Comparison of ENCODE assay signal across 9 cellular contexts in genomic region chr3:52446631-52447511, GRCh38. TPM values are rescaled to one million over a fixed set of nuclear protein-coding genes. Genes with fewer than 3 reads are reported as not detected.
A peak's percentile ranks its signal among the peaks of the same experiment; 100 is the strongest.
DNase-seq lines count a peak whose midpoint lies in the region; TF ChIP-seq lines count a peak whose summit lies in the region.
"Had no signal": no experiment of that assay in that cellular context is flagged by ENCODE, and none has a peak within 500 bp of the region (broad histone marks: within the 10 kb centered on the region; RNA-seq: fewer than 3 reads in every experiment).

No MANE protein-coding gene starts in this region.

- no peaks in the 10 kb centered on the region for H3K36me3 Mint-ChIP-seq in CD8-positive, alpha-beta memory T cell

- TF ChIP-seq CTCF in PC-9 (conservative IDR thresholded peaks at IDR 0.05) (peak; percentile 98), fibroblast of pulmonary artery (IDR thresholded peaks at IDR 0.05; ENCODE audit: low read length, missing control alignments) (no peak), osteoblast (IDR thresholded peaks at IDR 0.05; ENCODE audit: extremely low read depth, low read depth, low read length) (peak; percentile 99), transverse colon (IDR thresholded peaks at IDR 0.05) (peak; percentile 98 to 100 (median 100))

- no peaks in the 10 kb centered on the region for H3K27me3 ChIP-seq in CD8-positive, alpha-beta memory T cell (ENCODE audit: insufficient read depth, low read length, poor library complexity, severe bottlenecking)
- no peaks in the 10 kb centered on the region for H3K27me3 ChIP-seq in PC-9 (ENCODE audit: insufficient read depth, low read depth)
- H3K27me3 ChIP-seq in osteoblast (ENCODE audit: insufficient read depth, low read length) = no peaks in the 10 kb centered on the region
- H3K27me3 ChIP-seq in transverse colon = no peaks in the 10 kb centered on the region

- H3K4me3 ChIP-seq in CD8-positive, alpha-beta memory T cell (ENCODE audit: low read length) = no peak overlapping the region
- H3K4me3 ChIP-seq in PC-9 (no peak overlapping the region), fibroblast of pulmonary artery (replicated peaks; ENCODE audit: low read depth, low read length) (no peak overlapping the region), osteoblast (ENCODE audit: insufficient read depth, low read length) (no peak overlapping the region), transverse colon (no peak overlapping the region)

- POLR2A ChIA-PET in CD8-positive, alpha-beta memory T cell (lab: Charles Lee) = interaction anchor here (0.6 to 1.5 kb wide), 2 partner anchors 34 to 112 kb away, joined by 4 read pairs; no protein-coding TSS in a partner anchor
- POLR2A ChIA-PET in PC-9 (lab: Charles Lee; ENCODE audit: unreplicated experiment) = no interaction called here

- peak overlapping the region in 1 of 7 donors; percentile 15 for H3K4me3 Mint-ChIP-seq in CD8-positive, alpha-beta memory T cell

- H2AFZ ChIP-seq in PC-9 = no peak overlapping the region
- no peak overlapping the region for H2AFZ ChIP-seq in osteoblast (ENCODE audit: low read length)

- peaks cover 5% of the 10 kb centered on the region; the same call in 1 of the 2 replicates for H3F3A ChIP-seq in PC-9 (ENCODE audit: insufficient read depth, low read depth)

- H3K27ac Mint-ChIP-seq in CD8-positive, alpha-beta memory T cell = peak overlapping the region in 4 of 8 donors; percentile 0 to 92 (median 29)

- H4K20me1 ChIP-seq in PC-9 (ENCODE audit: insufficient read depth) = no peaks in the 10 kb centered on the region
- H4K20me1 ChIP-seq in osteoblast (ENCODE audit: insufficient read depth, low read length) = no peaks in the 10 kb centered on the region

- no peaks in the 10 kb centered on the region for H3K9me3 Mint-ChIP-seq in CD8-positive, alpha-beta memory T cell

- in situ Hi-C loops in transverse colon (cut with MboI; ENCODE audit: low pct_ligation_motif_present in 1 of 4, low pct_unique_long_range_greater_than_20kb in 1 of 4, low sequenced_read_pairs in 3 of 4) = no loop called here

- no peaks in the 10 kb centered on the region for H3K9me3 ChIP-seq in CD8-positive, alpha-beta memory T cell (ENCODE audit: low read length)
- H3K9me3 ChIP-seq in PC-9 (ENCODE audit: insufficient read depth, low read depth) (no peaks in the 10 kb centered on the region), osteoblast (ENCODE audit: low read depth, low read length) (no peaks in the 10 kb centered on the region), transverse colon (no peaks in the 10 kb centered on the region)

- no TSS peak for BruUV-seq in PC-9 (replicated peaks; lab: Mats Ljungman, UMichigan)

- H3K4me1 ChIP-seq in CD8-positive, alpha-beta memory T cell (ENCODE audit: insufficient read depth, low read length) = peaks cover 12% of the 10 kb centered on the region
- H3K4me1 ChIP-seq in PC-9 (replicated peaks; ENCODE audit: insufficient read depth) (peaks cover 12% of the 10 kb centered on the region; the same call in 1 of the 2 replicates), osteoblast (ENCODE audit: insufficient read depth, low read length) (no peaks in the 10 kb centered on the region), transverse colon (peaks cover 5 to 15% (median 9%) of the 10 kb centered on the region in 4 donors)

- CTCF ChIA-PET in CD8-positive, alpha-beta memory T cell (lab: Charles Lee) = interaction anchor here (0.6 to 3.5 kb wide), 26 partner anchors 11 to 445 kb away, joined by 3 to 20 read pairs (median 4); partner anchors contain the start of gene UQCC5
- CTCF ChIA-PET in PC-9 (lab: Charles Lee) = interaction anchor here (0.6 to 3.8 kb wide), 3 partner anchors 19 to 232 kb away, joined by 3 to 21 read pairs (median 3); no protein-coding TSS in a partner anchor

- H3K4me2 ChIP-seq in PC-9 (no peak overlapping the region), osteoblast (ENCODE audit: insufficient read depth, low read length) (no peak overlapping the region)

- H3K27ac ChIP-seq in CD8-positive, alpha-beta memory T cell (ENCODE audit: low read depth, low read length) = no peak overlapping the region
- H3K27ac ChIP-seq in PC-9 (no peak overlapping the region), osteoblast (ENCODE audit: low read depth, low read length) (no peak overlapping the region), transverse colon (no peak overlapping the region)

- H3K9me2 ChIP-seq in PC-9 (ENCODE audit: insufficient read depth) = no peaks in the 10 kb centered on the region

- intact Hi-C loops in PC-9 (cut with micrococcal nuclease; ENCODE audit: unreplicated experiment) (loop anchor here (1.0 kb wide), 1 partner anchor 19 kb away; no protein-coding TSS in a partner anchor), transverse colon (cut with DNase I; ENCODE audit: low total_unique reads) (no loop called here)

- 39% methylated on average over 12 of the region's 13 CpGs; no CpG with 5 or more reads in 1 of the 2 donors for WGBS in transverse colon (ENCODE audit: low coverage in 1 of 2), 2 donors

- no peaks in the 10 kb centered on the region for H3K79me2 ChIP-seq in PC-9 (ENCODE audit: low read depth)
- no peaks in the 10 kb centered on the region for H3K79me2 ChIP-seq in osteoblast (ENCODE audit: insufficient read depth, low read length)

- peak; percentile 59 to 79 (median 65) for DNase-seq in CD8-positive, alpha-beta memory T cell
- DNase-seq in HCEC 1CT (peak; percentile 56), PC-9 (peak; percentile 47 to 63), activated T-cell treated with anti-CD3 and anti-CD28 coated beads for 48 hours (ENCODE audit: low read depth) (peak; percentile 69), fibroblast of pulmonary artery (ENCODE audit: low read depth) (peak; percentile 59), osteoblast (ENCODE audit: insufficient read length, low spot score, missing footprints) (peak; percentile 95), transverse colon (peak; percentile 72), NCI-H187 treated with DMSO at 0.1 percent for 48 hours (lab: John Stamatoyannopoulos, UW) (no peak)

- no peak for TF ChIP-seq EP300 in transverse colon (IDR thresholded peaks at IDR 0.05; ENCODE audit: low read depth)

- peaks cover 7 to 10% (median 9%) of the 10 kb centered on the region in 3 donors for H3K4me1 Mint-ChIP-seq in CD8-positive, alpha-beta memory T cell

- peaks cover 0 to 1% of the 10 kb centered on the region in 2 donors for H3K27me3 Mint-ChIP-seq in CD8-positive, alpha-beta memory T cell

- no peak for TF ChIP-seq POLR2A in transverse colon (IDR thresholded peaks at IDR 0.05)

- no peaks in the 10 kb centered on the region for H3K36me3 ChIP-seq in CD8-positive, alpha-beta memory T cell (ENCODE audit: insufficient read depth, low read length)
- no peaks in the 10 kb centered on the region for H3K36me3 ChIP-seq in PC-9 (ENCODE audit: low read depth)
- H3K36me3 ChIP-seq in osteoblast (ENCODE audit: insufficient read depth, low read length) = no peaks in the 10 kb centered on the region
- H3K36me3 ChIP-seq in transverse colon = no peaks in the 10 kb centered on the region

RNA-seq across cellular contexts. Expression of gene SEMA3G, which starts 2.0 kb away (rescaled TPM):
- under 1 TPM; 0.13 to 0.16 TPM for total RNA-seq in CD8-positive, alpha-beta memory T cell
- not detected for polyA plus RNA-seq in CD8-positive, alpha-beta memory T cell
- total RNA-seq in PC-9 (2021) (1.3 and 1.4 TPM in 2 replicates), osteoblast (under 0.01 TPM in 1 of 2 replicates, not detected in the other), transverse colon (10 to 100 TPM in 1 of 4 donors, 1 to 10 TPM in 3; 1.2 to 21.7 (median 2.3) TPM)
- total RNA-seq: T-helper 1 cell treated with Interleukin-12 subunit alpha and Interleukin-12 subunit beta and Interleukin-4 antibody, amounts not matched to agents 30 ng/mL and 1 ng/mL, for 36 hours had no signal

RNA-seq across cellular contexts. Expression of gene TNNC1, which starts 7.0 kb away (rescaled TPM):
- 1 to 10 TPM; 2.2 to 2.3 TPM for total RNA-seq in CD8-positive, alpha-beta memory T cell
- not detected for polyA plus RNA-seq in CD8-positive, alpha-beta memory T cell
- total RNA-seq in PC-9 (2021) = 8.3 and 8.4 TPM in 2 replicates
- 0.29 and 0.36 TPM in 2 replicates for total RNA-seq in osteoblast
- 10 to 100 TPM in 1 of 4 donors, 1 to 10 TPM in 1, not detected in 2; 7.1 to 10.4 TPM for total RNA-seq in transverse colon

RNA-seq across cellular contexts. Expression of gene NISCH, which starts 8.5 kb away (rescaled TPM):
- total RNA-seq in CD8-positive, alpha-beta memory T cell = 10 to 100 TPM; 65.7 to 66.2 TPM
- 31.6 TPM for polyA plus RNA-seq in CD8-positive, alpha-beta memory T cell
- total RNA-seq in PC-9 (2021) = 66.1 and 68.0 TPM in 2 replicates
- total RNA-seq in osteoblast = 72.2 and 83.2 TPM in 2 replicates
- 100 to 1,000 TPM in 2 of 4 donors, 10 to 100 TPM in 2; 72.0 to 137 (median 98.6) TPM for total RNA-seq in transverse colon

RNA-seq across cellular contexts. Expression of gene PHF7, which starts 36.4 kb away (rescaled TPM):
- total RNA-seq in CD8-positive, alpha-beta memory T cell = 10 to 100 TPM; 11.6 to 12.0 TPM
- polyA plus RNA-seq in CD8-positive, alpha-beta memory T cell = 10.7 TPM
- total RNA-seq in PC-9 (2021) = 14.0 and 14.5 TPM in 2 replicates
- total RNA-seq in osteoblast = 8.8 and 10.9 TPM in 2 replicates
- 10 to 100 TPM in 3 of 4 donors, 1 to 10 TPM in 1; 6.0 to 24.2 (median 16.4) TPM for total RNA-seq in transverse colon

RNA-seq across cellular contexts. Expression of gene BAP1, which starts 37.1 kb away (rescaled TPM):
- total RNA-seq in CD8-positive, alpha-beta memory T cell = 100 to 1,000 TPM; 113 to 123 TPM
- polyA plus RNA-seq in CD8-positive, alpha-beta memory T cell = 25.5 TPM
- total RNA-seq in PC-9 (2021) (81.4 and 81.7 TPM in 2 replicates), osteoblast (65.4 and 72.4 TPM in 2 replicates), transverse colon (100 to 1,000 TPM in 2 of 4 donors, 10 to 100 TPM in 2; 61.8 to 588 (median 92.6) TPM)
